Comparison of ENCODE assay signal across 1 cellular context in genomic region chr1:226223157-226223785, GRCh38.
TF ChIP-seq lines count a peak whose summit lies in the region.

Gene MIXL1 (plus strand): TSS chr1:226223664. CDS start chr1:226223682, 18 bp downstream.

TF ChIP-seq in HepG2, 621 proteins besides CTCF, POLR2A, EP300 and RAD21 (continued from another document and continues in another):
- TF ChIP-seq ZBTB40 (IDR thresholded peaks at IDR 0.05) (no peak), ZBTB40 (CRISPR knock-in tag; IDR thresholded peaks at IDR 0.05) (no peak), ZNF430 (CRISPR knock-in tag; IDR thresholded peaks at IDR 0.05) (0 out of 2 replicates have a peak, but pooled peaks have one; percentile 36), NCOA2 (CRISPR knock-in tag; IDR thresholded peaks at IDR 0.05) (peak; percentile 70), GATA4 (IDR thresholded peaks at IDR 0.05; ENCODE audit: borderline replicate concordance, low read depth) (0 out of 2 replicates have a peak, but pooled peaks have one; percentile 17), ELF1 (CRISPR knock-in tag; IDR thresholded peaks at IDR 0.05) (0 out of 2 replicates have a peak, but pooled peaks have one; percentile 32), ZBTB49 (CRISPR knock-in tag; IDR thresholded peaks at IDR 0.05; ENCODE audit: borderline replicate concordance) (no peak), HNF4A (CRISPR knock-in tag; IDR thresholded peaks at IDR 0.05) (peak; percentile 83), MEIS2 (CRISPR knock-in tag; IDR thresholded peaks at IDR 0.05) (peak; percentile 79), TARDBP (CRISPR knock-in tag; IDR thresholded peaks at IDR 0.05) (peak; percentile 69; the same call in 1 of the 2 replicates), HOXA3 (CRISPR knock-in tag; IDR thresholded peaks at IDR 0.05) (peak; percentile 33; the same call in 1 of the 2 replicates), KDM1A (CRISPR knock-in tag; IDR thresholded peaks at IDR 0.05) (no peak), TBX3 (IDR thresholded peaks at IDR 0.05; ENCODE audit: borderline replicate concordance) (peak; percentile 51; the same call in 1 of the 2 replicates), ZNF883 (CRISPR knock-in tag; IDR thresholded peaks at IDR 0.05; ENCODE audit: not compliant biosample characterization) (no peak), XBP1 (CRISPR knock-in tag; IDR thresholded peaks at IDR 0.05) (no peak), ZNF768 (CRISPR knock-in tag; IDR thresholded peaks at IDR 0.05) (0 out of 2 replicates have a peak, but pooled peaks have one; percentile 6), ZNF512B (CRISPR knock-in tag; IDR thresholded peaks at IDR 0.05; ENCODE audit: borderline replicate concordance) (peak; percentile 41; the same call in 1 of the 2 replicates), KAT7 (CRISPR knock-in tag; IDR thresholded peaks at IDR 0.05; ENCODE audit: borderline replicate concordance) (0 out of 2 replicates have a peak, but pooled peaks have one; percentile 69)
- TF ChIP-seq, protein P1, sequence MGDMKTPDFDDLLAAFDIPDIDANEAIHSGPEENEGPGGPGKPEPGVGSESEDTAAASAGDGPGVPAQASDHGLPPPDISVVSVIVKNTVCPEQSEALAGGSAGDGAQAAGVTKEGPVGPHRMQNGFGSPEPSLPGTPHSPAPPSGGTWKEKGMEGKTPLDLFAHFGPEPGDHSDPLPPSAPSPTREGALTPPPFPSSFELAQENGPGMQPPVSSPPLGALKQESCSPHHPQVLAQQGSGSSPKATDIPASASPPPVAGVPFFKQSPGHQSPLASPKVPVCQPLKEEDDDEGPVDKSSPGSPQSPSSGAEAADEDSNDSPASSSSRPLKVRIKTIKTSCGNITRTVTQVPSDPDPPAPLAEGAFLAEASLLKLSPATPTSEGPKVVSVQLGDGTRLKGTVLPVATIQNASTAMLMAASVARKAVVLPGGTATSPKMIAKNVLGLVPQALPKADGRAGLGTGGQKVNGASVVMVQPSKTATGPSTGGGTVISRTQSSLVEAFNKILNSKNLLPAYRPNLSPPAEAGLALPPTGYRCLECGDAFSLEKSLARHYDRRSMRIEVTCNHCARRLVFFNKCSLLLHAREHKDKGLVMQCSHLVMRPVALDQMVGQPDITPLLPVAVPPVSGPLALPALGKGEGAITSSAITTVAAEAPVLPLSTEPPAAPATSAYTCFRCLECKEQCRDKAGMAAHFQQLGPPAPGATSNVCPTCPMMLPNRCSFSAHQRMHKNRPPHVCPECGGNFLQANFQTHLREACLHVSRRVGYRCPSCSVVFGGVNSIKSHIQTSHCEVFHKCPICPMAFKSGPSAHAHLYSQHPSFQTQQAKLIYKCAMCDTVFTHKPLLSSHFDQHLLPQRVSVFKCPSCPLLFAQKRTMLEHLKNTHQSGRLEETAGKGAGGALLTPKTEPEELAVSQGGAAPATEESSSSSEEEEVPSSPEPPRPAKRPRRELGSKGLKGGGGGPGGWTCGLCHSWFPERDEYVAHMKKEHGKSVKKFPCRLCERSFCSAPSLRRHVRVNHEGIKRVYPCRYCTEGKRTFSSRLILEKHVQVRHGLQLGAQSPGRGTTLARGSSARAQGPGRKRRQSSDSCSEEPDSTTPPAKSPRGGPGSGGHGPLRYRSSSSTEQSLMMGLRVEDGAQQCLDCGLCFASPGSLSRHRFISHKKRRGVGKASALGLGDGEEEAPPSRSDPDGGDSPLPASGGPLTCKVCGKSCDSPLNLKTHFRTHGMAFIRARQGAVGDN (CRISPR knock-in tag; IDR thresholded peaks at IDR 0.05) = peak; percentile 81
- TF ChIP-seq, protein P2, sequence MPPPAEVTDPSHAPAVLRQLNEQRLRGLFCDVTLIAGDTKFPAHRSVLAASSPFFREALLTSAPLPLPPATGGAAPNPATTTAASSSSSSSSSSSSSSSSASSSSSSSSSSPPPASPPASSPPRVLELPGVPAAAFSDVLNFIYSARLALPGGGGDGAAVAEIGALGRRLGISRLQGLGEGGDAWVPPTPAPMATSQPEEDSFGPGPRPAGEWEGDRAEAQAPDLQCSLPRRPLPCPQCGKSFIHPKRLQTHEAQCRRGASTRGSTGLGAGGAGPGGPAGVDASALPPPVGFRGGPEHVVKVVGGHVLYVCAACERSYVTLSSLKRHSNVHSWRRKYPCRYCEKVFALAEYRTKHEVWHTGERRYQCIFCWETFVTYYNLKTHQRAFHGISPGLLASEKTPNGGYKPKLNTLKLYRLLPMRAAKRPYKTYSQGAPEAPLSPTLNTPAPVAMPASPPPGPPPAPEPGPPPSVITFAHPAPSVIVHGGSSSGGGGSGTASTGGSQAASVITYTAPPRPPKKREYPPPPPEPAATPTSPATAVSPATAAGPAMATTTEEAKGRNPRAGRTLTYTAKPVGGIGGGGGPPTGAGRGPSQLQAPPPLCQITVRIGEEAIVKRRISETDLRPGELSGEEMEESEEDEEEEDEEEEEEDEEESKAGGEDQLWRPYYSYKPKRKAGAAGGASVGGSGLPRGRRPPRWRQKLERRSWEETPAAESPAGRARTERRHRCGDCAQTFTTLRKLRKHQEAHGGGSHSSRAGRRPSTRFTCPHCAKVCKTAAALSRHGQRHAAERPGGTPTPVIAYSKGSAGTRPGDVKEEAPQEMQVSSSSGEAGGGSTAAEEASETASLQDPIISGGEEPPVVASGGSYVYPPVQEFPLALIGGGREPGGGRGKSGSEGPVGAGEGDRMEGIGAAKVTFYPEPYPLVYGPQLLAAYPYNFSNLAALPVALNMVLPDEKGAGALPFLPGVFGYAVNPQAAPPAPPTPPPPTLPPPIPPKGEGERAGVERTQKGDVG (CRISPR knock-in tag; IDR thresholded peaks at IDR 0.05; ENCODE audit: borderline replicate concordance) = no peak
- TF ChIP-seq, protein P3, sequence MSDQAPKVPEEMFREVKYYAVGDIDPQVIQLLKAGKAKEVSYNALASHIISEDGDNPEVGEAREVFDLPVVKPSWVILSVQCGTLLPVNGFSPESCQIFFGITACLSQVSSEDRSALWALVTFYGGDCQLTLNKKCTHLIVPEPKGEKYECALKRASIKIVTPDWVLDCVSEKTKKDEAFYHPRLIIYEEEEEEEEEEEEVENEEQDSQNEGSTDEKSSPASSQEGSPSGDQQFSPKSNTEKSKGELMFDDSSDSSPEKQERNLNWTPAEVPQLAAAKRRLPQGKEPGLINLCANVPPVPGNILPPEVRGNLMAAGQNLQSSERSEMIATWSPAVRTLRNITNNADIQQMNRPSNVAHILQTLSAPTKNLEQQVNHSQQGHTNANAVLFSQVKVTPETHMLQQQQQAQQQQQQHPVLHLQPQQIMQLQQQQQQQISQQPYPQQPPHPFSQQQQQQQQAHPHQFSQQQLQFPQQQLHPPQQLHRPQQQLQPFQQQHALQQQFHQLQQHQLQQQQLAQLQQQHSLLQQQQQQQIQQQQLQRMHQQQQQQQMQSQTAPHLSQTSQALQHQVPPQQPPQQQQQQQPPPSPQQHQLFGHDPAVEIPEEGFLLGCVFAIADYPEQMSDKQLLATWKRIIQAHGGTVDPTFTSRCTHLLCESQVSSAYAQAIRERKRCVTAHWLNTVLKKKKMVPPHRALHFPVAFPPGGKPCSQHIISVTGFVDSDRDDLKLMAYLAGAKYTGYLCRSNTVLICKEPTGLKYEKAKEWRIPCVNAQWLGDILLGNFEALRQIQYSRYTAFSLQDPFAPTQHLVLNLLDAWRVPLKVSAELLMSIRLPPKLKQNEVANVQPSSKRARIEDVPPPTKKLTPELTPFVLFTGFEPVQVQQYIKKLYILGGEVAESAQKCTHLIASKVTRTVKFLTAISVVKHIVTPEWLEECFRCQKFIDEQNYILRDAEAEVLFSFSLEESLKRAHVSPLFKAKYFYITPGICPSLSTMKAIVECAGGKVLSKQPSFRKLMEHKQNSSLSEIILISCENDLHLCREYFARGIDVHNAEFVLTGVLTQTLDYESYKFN (CRISPR knock-in tag; conservative IDR thresholded peaks at IDR 0.05) = peak; percentile 92
